24 cellular contexts compared by ENCODE assay signal in the genomic region with DNA sequence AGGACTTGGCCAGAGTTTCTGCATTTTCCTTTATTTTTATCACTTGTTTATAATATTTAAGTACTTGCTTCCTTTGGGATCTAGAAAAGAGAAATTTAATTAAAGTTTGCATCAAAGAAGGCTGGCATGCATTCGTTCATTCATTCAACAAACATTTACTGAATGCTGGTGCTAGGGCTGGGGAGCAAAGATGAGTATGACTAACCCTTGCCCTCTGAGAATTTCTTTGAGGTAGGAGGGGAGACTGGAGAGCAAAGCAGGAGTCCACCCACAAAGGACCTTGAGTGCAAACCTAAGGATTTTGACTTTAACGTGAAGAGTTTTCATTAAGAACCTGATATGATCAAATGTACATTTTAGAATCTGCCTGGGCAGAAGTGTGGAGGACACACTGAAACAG. TPM values are rescaled to one million over a fixed set of nuclear protein-coding genes. Genes with fewer than 3 reads are reported as not detected.
DNase-seq lines count a peak whose midpoint lies in the region; ATAC-seq and TF ChIP-seq lines count a peak whose summit lies in the region.
"Had no signal": no experiment of that assay in that cellular context is flagged by ENCODE, and none has a peak within 500 bp of the region (broad histone marks: within the 10 kb centered on the region; RNA-seq: fewer than 3 reads in every experiment).

No MANE protein-coding gene starts in this region.

- no TSS peak for BruUV-seq in IMR-90 (replicated peaks; lab: Mats Ljungman, UMichigan)

- H2BK20ac ChIP-seq in IMR-90 (ENCODE audit: low read depth, low read length) = peak overlapping the region; percentile 31

- no peak for ATAC-seq in IMR-90 (ENCODE audit: low read depth)
- ATAC-seq in right cardiac atrium = no peak
- ATAC-seq: CD8-positive, alpha-beta T cell; PC-3; Right ventricle myocardium inferior had no signal

- no peak overlapping the region for H3K27ac ChIP-seq in IMR-90 (ENCODE audit: insufficient read depth, low read length)
- peak overlapping the region; percentile 92 to 97 (median 95) for H3K27ac ChIP-seq in esophagus muscularis mucosa (replicated peaks in 1 of 4)
- H3K27ac ChIP-seq in rectal smooth muscle tissue (ENCODE audit: low read depth, low read length) = peak overlapping the region; percentile 98
- H3K27ac ChIP-seq in vagina = peak overlapping the region; percentile 86
- H3K27ac ChIP-seq in right cardiac atrium (ENCODE audit: low read length) = no peak overlapping the region
- H3K27ac ChIP-seq: C4-2B, GM23248, SJCRH30 had no signal

- no peak overlapping the region for H3K56ac ChIP-seq in IMR-90 (ENCODE audit: extremely low read depth, insufficient read depth, low read length)

- dilution Hi-C loops in IMR-90 (cut with HindIII; ENCODE audit: low sequenced_read_pairs, unreplicated experiment) = no loop called here

- no peak for TF ChIP-seq RAD21 in IMR-90 (IDR thresholded peaks at IDR 0.05; ENCODE audit: low read length)

- H3K4ac ChIP-seq in IMR-90 (ENCODE audit: low read depth, low read length) = peak overlapping the region; percentile 41; the same call in 1 of the 2 replicates

- POLR2A ChIA-PET in IMR-90 (lab: Charles Lee; ENCODE audit: unreplicated experiment) = no interaction called here

- no peak overlapping the region for H4K5ac ChIP-seq in IMR-90 (ENCODE audit: low read depth, low read length)

- no peaks in the 10 kb centered on the region for H4K20me1 ChIP-seq in IMR-90 (ENCODE audit: insufficient read depth, low read length)

- no peaks in the 10 kb centered on the region for H3K36me3 ChIP-seq in IMR-90 (ENCODE audit: control insufficient read depth, insufficient read depth, low read length)
- no peaks in the 10 kb centered on the region for H3K36me3 ChIP-seq in esophagus muscularis mucosa
- no peaks in the 10 kb centered on the region for H3K36me3 ChIP-seq in rectal smooth muscle tissue (ENCODE audit: control insufficient read depth, insufficient read depth, low read length)
- no peaks in the 10 kb centered on the region for H3K36me3 ChIP-seq in vagina
- H3K36me3 ChIP-seq: MG63, SJCRH30 had no signal

- no peaks in the 10 kb centered on the region for H3K27me3 ChIP-seq in IMR-90 (ENCODE audit: control insufficient read depth, insufficient read depth, low read length)
- H3K27me3 ChIP-seq in esophagus muscularis mucosa = no peaks in the 10 kb centered on the region
- no peaks in the 10 kb centered on the region for H3K27me3 ChIP-seq in rectal smooth muscle tissue (ENCODE audit: control insufficient read depth, insufficient read depth, low read length)
- no peaks in the 10 kb centered on the region for H3K27me3 ChIP-seq in vagina
- no peaks in the 10 kb centered on the region for H3K27me3 ChIP-seq in right cardiac atrium (ENCODE audit: control insufficient read depth, insufficient read depth)
- H3K27me3 ChIP-seq: MG63, SJCRH30 had no signal

- peak overlapping the region; percentile 32 for H2BK5ac ChIP-seq in IMR-90 (ENCODE audit: low read depth, low read length, poor library complexity, severe bottlenecking)

- peak overlapping the region; percentile 86 for H2AK5ac ChIP-seq in IMR-90 (ENCODE audit: low read depth, low read length)

- no peaks in the 10 kb centered on the region for H3K9me3 ChIP-seq in IMR-90 (ENCODE audit: control insufficient read depth, insufficient read depth, low read length)
- no peaks in the 10 kb centered on the region for H3K9me3 ChIP-seq in esophagus muscularis mucosa
- no peaks in the 10 kb centered on the region for H3K9me3 ChIP-seq in vagina
- H3K9me3 ChIP-seq in right cardiac atrium (ENCODE audit: control insufficient read depth, low read length) = no peaks in the 10 kb centered on the region
- H3K9me3 ChIP-seq: Caco-2, MG63, SJCRH30 had no signal

- H3K4me3 ChIP-seq in IMR-90 (ENCODE audit: insufficient read depth, low read depth, low read length) (no peak overlapping the region), esophagus muscularis mucosa (no peak overlapping the region), rectal smooth muscle tissue (ENCODE audit: low read length) (no peak overlapping the region), vagina (no peak overlapping the region), right cardiac atrium (ENCODE audit: low read length) (no peak overlapping the region)
- H3K4me3 ChIP-seq: GM23248, MG63, SJCRH30 had no signal

- no peak for DNase-seq in IMR-90
- no peak for DNase-seq in esophagus muscularis mucosa (ENCODE audit: extremely low spot score)
- no peak for DNase-seq in vagina (ENCODE audit: extremely low spot score in 2 of 2)
- DNase-seq in NCI-H2029 (lab: John Stamatoyannopoulos, UW) = no peak
- no peak for DNase-seq in right cardiac atrium
- no peak for DNase-seq in HT-29 (ENCODE audit: low spot score)
- DNase-seq: Caco-2; CD8-positive, alpha-beta T cell; DMS 273 treated with DMSO at 0.1 percent for 48 hours; DMS79; GM23248; H7; KBM-7; MG63; NCI-H2029 treated with DMSO at 0.1 percent for 48 hours; NCI-H446 treated with DMSO at 0.1 percent for 48 hours; NCI-H526; NCI-H82; NK-92 treated with Interleukin-12 subunit alpha and Interleukin-12 subunit beta, amount 100 ng/mL, for 24 hours; PC-3; SJCRH30 had no signal

- H3K18ac ChIP-seq in IMR-90 (ENCODE audit: low read depth, low read length) = peak overlapping the region; percentile 37; the same call in 1 of the 2 replicates

- in situ Hi-C loops in IMR-90 (cut with MboI; ENCODE audit: low sequenced_read_pairs) = no loop called here

- peak overlapping the region; percentile 48 for H2AK9ac ChIP-seq in IMR-90 (replicated peaks; ENCODE audit: low read depth, low read length, poor library complexity)

- peaks cover 24% of the 10 kb centered on the region for H3K9me1 ChIP-seq in IMR-90 (ENCODE audit: insufficient read depth, low read length)

- no peak overlapping the region for H2AFZ ChIP-seq in IMR-90 (replicated peaks; ENCODE audit: low read length, poor library complexity)
- H2AFZ ChIP-seq: GM23248 had no signal

- peak overlapping the region; percentile 100 for H2BK120ac ChIP-seq in IMR-90 (ENCODE audit: low read depth, low read length)

- no peak overlapping the region for H3K23ac ChIP-seq in IMR-90 (ENCODE audit: low read depth, low read length)

- H4K91ac ChIP-seq in IMR-90 (ENCODE audit: insufficient read depth, low read depth, low read length) = peak overlapping the region; percentile 49

- no peak for TF ChIP-seq POLR2A in IMR-90 (IDR thresholded peaks at IDR 0.05; ENCODE audit: low read depth, low read length)
- no peak for TF ChIP-seq POLR2A in esophagus muscularis mucosa (IDR thresholded peaks at IDR 0.05; ENCODE audit: low read depth)
- TF ChIP-seq POLR2A in vagina (IDR thresholded peaks at IDR 0.05) = no peak

- no CpG with 5 or more reads among the region's 2 CpGs for WGBS in IMR-90 (ENCODE audit: extremely low coverage in 2 of 2, insufficient read length in 1 of 2), 2 experiments
- WGBS in esophagus muscularis mucosa = 59% methylated on average over 2 of the region's 2 CpGs
- WGBS in right cardiac atrium = 65% methylated on average over 2 of the region's 2 CpGs

- no peak overlapping the region for H3K4me2 ChIP-seq in IMR-90 (ENCODE audit: low read depth, low read length)

- H2BK15ac ChIP-seq in IMR-90 (ENCODE audit: low read depth, low read length) = 0 out of 3 replicates have a peak overlapping the region, but pooled peaks have one; percentile 100

- CTCF ChIA-PET in IMR-90 (lab: Yijun Ruan, JAX) = no interaction called here

- intact Hi-C loops in IMR-90 (cut with micrococcal nuclease) = no loop called here
- intact Hi-C loops in esophagus muscularis mucosa (cut with DNase I) = no loop called here
- intact Hi-C loops in vagina (cut with DNase I) = no loop called here
- intact Hi-C loops in right cardiac atrium (cut with DNase I) = no loop called here

- peak overlapping the region; percentile 27; the same call in 1 of the 2 replicates for H3K14ac ChIP-seq in IMR-90 (replicated peaks; ENCODE audit: low read depth, low read length)

- no peaks in the 10 kb centered on the region for H3K79me1 ChIP-seq in IMR-90 (ENCODE audit: low read depth in 1 of 2, low read length in 2 of 2)

- peaks cover 16% of the 10 kb centered on the region for H3K4me1 ChIP-seq in IMR-90 (ENCODE audit: control insufficient read depth, insufficient read depth, low read length)
- peaks cover 5 to 97% (median 83%) of the 10 kb centered on the region in 4 donors for H3K4me1 ChIP-seq in esophagus muscularis mucosa
- H3K4me1 ChIP-seq in rectal smooth muscle tissue (ENCODE audit: control insufficient read depth, insufficient read depth, low read length) = peaks cover 54% of the 10 kb centered on the region
- H3K4me1 ChIP-seq in vagina = peaks cover 28% of the 10 kb centered on the region
- no peaks in the 10 kb centered on the region for H3K4me1 ChIP-seq in right cardiac atrium (ENCODE audit: control insufficient read depth, insufficient read depth, low read length)

- peak overlapping the region in 1 of 2 experiments; percentile 9; a peak in 1 of 4 replicates for H4K8ac ChIP-seq in IMR-90 (ENCODE audit: low read depth in 2 of 2, low read length in 2 of 2)

- no peak overlapping the region for H3K9ac ChIP-seq in IMR-90 (ENCODE audit: low read depth, low read length)
- no peak overlapping the region for H3K9ac ChIP-seq in rectal smooth muscle tissue (ENCODE audit: low read length)
- H3K9ac ChIP-seq: GM23248 had no signal

- TF ChIP-seq CTCF in IMR-90 (conservative IDR thresholded peaks at IDR 0.05; ENCODE audit: low read depth, low read length) (no peak), esophagus muscularis mucosa (IDR thresholded peaks at IDR 0.05) (no peak), vagina (IDR thresholded peaks at IDR 0.05) (no peak)

- TF ChIP-seq EP300 in esophagus muscularis mucosa (IDR thresholded peaks at IDR 0.05) = no peak

TF ChIP-seq in IMR-90, 13 proteins besides CTCF, POLR2A, EP300 and RAD21 (continues in another document):
- TF ChIP-seq MAFK (IDR thresholded peaks at IDR 0.05; ENCODE audit: low read depth, low read length) = no peak
- TF ChIP-seq FOS (IDR thresholded peaks at IDR 0.05; ENCODE audit: low read depth, low read length) = no peak
- TF ChIP-seq, protein P1, sequence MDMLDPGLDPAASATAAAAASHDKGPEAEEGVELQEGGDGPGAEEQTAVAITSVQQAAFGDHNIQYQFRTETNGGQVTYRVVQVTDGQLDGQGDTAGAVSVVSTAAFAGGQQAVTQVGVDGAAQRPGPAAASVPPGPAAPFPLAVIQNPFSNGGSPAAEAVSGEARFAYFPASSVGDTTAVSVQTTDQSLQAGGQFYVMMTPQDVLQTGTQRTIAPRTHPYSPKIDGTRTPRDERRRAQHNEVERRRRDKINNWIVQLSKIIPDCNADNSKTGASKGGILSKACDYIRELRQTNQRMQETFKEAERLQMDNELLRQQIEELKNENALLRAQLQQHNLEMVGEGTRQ (IDR thresholded peaks at IDR 0.05; ENCODE audit: low read depth, low read length) = no peak

RNA-seq across cellular contexts. Expression of a gene that starts 16.1 kb away (rescaled TPM):
- total RNA-seq in IMR-90 (2012; rRNA removed) (17.6 and 23.1 TPM in 2 replicates), esophagus muscularis mucosa (100 to 1,000 TPM; 169 to 275 (median 195) TPM), vagina (5.2 TPM), right cardiac atrium (1 to 10 TPM; 1.6 to 3.6 (median 2.4) TPM)
- polyA plus RNA-seq in IMR-90 (2012; rRNA removed) (5.6 and 7.3 TPM in 2 replicates), right cardiac atrium (0.93 TPM)
- 2.6 and 3.2 TPM in 2 replicates for polyA plus RNA-seq in IMR-90 (2012; cell fraction: cytosol; rRNA removed)
- polyA plus RNA-seq in IMR-90 (2012; cell fraction: nucleus; rRNA removed; ENCODE audit: low replicate concordance) = 6.3 and 13.5 TPM in 2 replicates
- total RNA-seq in HT-29 (2014; rRNA removed; shearing (Covaris generic)) = 7.9 and 9.0 TPM in 2 replicates

Comparison
In these comparisons a context has a peak if more than half of its experiments do, and no peak if none do; other contexts are left out.
1. H3K27ac ChIP-seq: peak in esophagus muscularis mucosa (4 of 4), rectal smooth muscle tissue (single experiment) and vagina (single experiment); none in IMR-90 (single experiment) and right cardiac atrium (single experiment).